ENCODE assay signal across 1 cellular context in genomic region chr18:76490040-76490439, GRCh38.
TF ChIP-seq lines count a peak whose summit lies in the region.

No MANE protein-coding gene starts in this region.

TF ChIP-seq in IMR-90, 13 proteins besides CTCF, POLR2A, EP300 and RAD21 (continued from another document):
- TF ChIP-seq, protein P1, sequence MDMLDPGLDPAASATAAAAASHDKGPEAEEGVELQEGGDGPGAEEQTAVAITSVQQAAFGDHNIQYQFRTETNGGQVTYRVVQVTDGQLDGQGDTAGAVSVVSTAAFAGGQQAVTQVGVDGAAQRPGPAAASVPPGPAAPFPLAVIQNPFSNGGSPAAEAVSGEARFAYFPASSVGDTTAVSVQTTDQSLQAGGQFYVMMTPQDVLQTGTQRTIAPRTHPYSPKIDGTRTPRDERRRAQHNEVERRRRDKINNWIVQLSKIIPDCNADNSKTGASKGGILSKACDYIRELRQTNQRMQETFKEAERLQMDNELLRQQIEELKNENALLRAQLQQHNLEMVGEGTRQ (IDR thresholded peaks at IDR 0.05; ENCODE audit: low read depth, low read length) = no peak
- TF ChIP-seq FOS (IDR thresholded peaks at IDR 0.05; ENCODE audit: low read depth, low read length) = no peak
